ENCODE assay signal across 18 cellular contexts in the genomic region with DNA sequence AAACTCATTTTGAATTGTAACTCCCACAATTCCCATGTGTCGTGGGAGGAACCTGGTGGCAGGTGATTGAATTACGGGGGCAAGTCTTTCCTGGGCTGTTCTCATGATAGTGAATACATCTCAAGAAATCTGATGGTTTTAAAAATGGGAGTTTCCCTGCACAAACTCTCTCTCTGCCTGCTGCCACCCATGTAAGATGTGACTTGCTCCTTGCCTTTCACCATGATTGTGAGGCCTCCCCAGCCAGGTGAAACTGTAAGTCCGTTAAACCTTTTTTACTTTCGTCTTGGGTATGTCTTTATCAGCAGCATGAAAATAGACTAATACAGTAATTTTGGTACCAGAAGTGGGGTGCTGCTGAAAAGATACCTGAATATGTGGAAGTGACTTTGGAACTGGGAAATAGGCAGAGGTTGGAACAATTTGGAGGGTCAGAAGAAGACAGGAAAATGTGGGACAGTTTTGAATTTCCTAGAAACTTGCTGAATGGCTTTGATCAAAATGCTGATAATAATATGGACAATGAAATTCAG. TPM values are rescaled to one million over a fixed set of nuclear protein-coding genes. Genes with fewer than 3 reads are reported as not detected.
DNase-seq lines count a peak whose midpoint lies in the region; ATAC-seq and TF ChIP-seq lines count a peak whose summit lies in the region.
"Had no signal": no experiment of that assay in that cellular context is flagged by ENCODE, and none has a peak within 500 bp of the region (broad histone marks: within the 10 kb centered on the region; RNA-seq: fewer than 3 reads in every experiment).

No MANE protein-coding gene starts in this region.

- H3K4me1 ChIP-seq in Peyer's patch: no peaks in the 10 kb centered on the region
- H3K4me1 ChIP-seq: HAP-1 had no signal

- no peak overlapping the region for H3K4me3 ChIP-seq in Peyer's patch
- H3K4me3 ChIP-seq: HAP-1 had no signal

- no peak for ATAC-seq in T-helper 17 cell
- no peak for ATAC-seq in HG03159 (IDR thresholded peaks at IDR 0.05; ENCODE audit: unreplicated experiment)

- no peaks in the 10 kb centered on the region for H3K9me3 ChIP-seq in T-helper 17 cell (ENCODE audit: control insufficient read depth, low read length, poor library complexity, severe bottlenecking)
- no peaks in the 10 kb centered on the region for H3K9me3 ChIP-seq in Peyer's patch

- H3K27ac ChIP-seq in Peyer's patch: no peak overlapping the region
- H3K27ac ChIP-seq: 22Rv1 had no signal

- H3K36me3 Mint-ChIP-seq in T-helper 17 cell (ENCODE audit: low read depth) (peaks cover 7% of the 10 kb centered on the region), endothelial cell (ENCODE audit: low read depth, unreplicated experiment) (peaks cover 23% of the 10 kb centered on the region)

- peaks cover 10% of the 10 kb centered on the region for H3K9me3 Mint-ChIP-seq in endothelial cell (ENCODE audit: unreplicated experiment)

- H3K4me1 Mint-ChIP-seq in T-helper 17 cell: peaks cover 19% of the 10 kb centered on the region
- H3K4me1 Mint-ChIP-seq in endothelial cell (ENCODE audit: unreplicated experiment): peaks cover 9% of the 10 kb centered on the region

- H3K27ac Mint-ChIP-seq in T-helper 17 cell: peak overlapping the region; percentile 22
- no peak overlapping the region for H3K27ac Mint-ChIP-seq in endothelial cell (ENCODE audit: unreplicated experiment)

- peak; percentile 13 for DNase-seq in DMS 273 (lab: John Stamatoyannopoulos, UW; ENCODE audit: unreplicated experiment)
- no peak for DNase-seq in DMS 273 treated with DMSO at 0.1 percent for 48 hours (lab: John Stamatoyannopoulos, UW)
- peak; percentile 22 for DNase-seq in ELR (ENCODE audit: low read depth)
- DNase-seq in T-helper 17 cell: no peak
- no peak for DNase-seq in endothelial cell (ENCODE audit: low spot score)
- no peak for DNase-seq in Peyer's patch
- no peak for DNase-seq in activated CD4-positive, alpha-beta T cell treated with anti-CD3 and anti-CD28 coated beads, Interleukin-2, amount 50 U/mL, for 1 hour
- DNase-seq: Calu3, DMS79 treated with DMSO at 0.1 percent for 48 hours, NCI-H1417 treated with DMSO at 0.1 percent for 48 hours, NCI-H1930, NCI-H446 treated with DMSO at 0.1 percent for 48 hours, NCI-H69, Right ventricle myocardium superior, SW 1271 had no signal

- TF ChIP-seq CTCF in endothelial cell (IDR thresholded peaks at IDR 0.05; ENCODE audit: unreplicated experiment): peak; percentile 17
- TF ChIP-seq CTCF in Peyer's patch (IDR thresholded peaks at IDR 0.05): peak in 1 of 6 experiments; percentile 14

- no peaks in the 10 kb centered on the region for H3K27me3 Mint-ChIP-seq in T-helper 17 cell
- H3K27me3 Mint-ChIP-seq in endothelial cell (ENCODE audit: unreplicated experiment): peaks cover 2% of the 10 kb centered on the region

- H3K27me3 ChIP-seq in Peyer's patch: no peaks in the 10 kb centered on the region

- H3K36me3 ChIP-seq in Peyer's patch: peaks cover 0 to 7% (median 0%) of the 10 kb centered on the region in 3 donors

- no peak for TF ChIP-seq POLR2A in Peyer's patch (IDR thresholded peaks at IDR 0.05)

- H3K4me3 Mint-ChIP-seq in T-helper 17 cell (no peak overlapping the region), endothelial cell (ENCODE audit: unreplicated experiment) (peak overlapping the region; percentile 11)

RNA-seq across cellular contexts. Expression of a gene that starts 41.4 kb away (rescaled TPM):
- total RNA-seq in T-helper 17 cell (100 to 1,000 TPM; 275 to 286 TPM), endothelial cell (ENCODE audit: unreplicated experiment) (58.1 TPM), Peyer's patch (100 to 1,000 TPM in 1 of 4 donors, 10 to 100 TPM in 3; 26.4 to 195 (median 77.5) TPM)

Comparison
In these comparisons a context has a peak if more than half of its experiments do, and no peak if none do; other contexts are left out.
1. DNase-seq: peak in DMS 273 (single experiment) and ELR (single experiment); none in DMS 273 treated with DMSO at 0.1 percent for 48 hours (single experiment), T-helper 17 cell (0 of 3), endothelial cell (single experiment), Peyer's patch (0 of 3) and activated CD4-positive, alpha-beta T cell treated with anti-CD3 and anti-CD28 coated beads, Interleukin-2, amount 50 U/mL, for 1 hour (single experiment).